Comparison of ENCODE assay signal across 1 cellular context in genomic region chr16:2500937-2501750, GRCh38.
A peak's percentile ranks its signal among the peaks of the same experiment; 100 is the strongest.
TF ChIP-seq lines count a peak whose summit lies in the region.

No MANE protein-coding gene starts in this region.

TF ChIP-seq in K562, 482 proteins besides CTCF, POLR2A, EP300 and RAD21 (continued from another document and continues in another):
- no peak for TF ChIP-seq CBX2 (IDR thresholded peaks at IDR 0.05; ENCODE audit: insufficient read depth, low read length, poor library complexity, severe bottlenecking)
- no peak for TF ChIP-seq RBM22 (IDR thresholded peaks at IDR 0.05; ENCODE audit: low read depth, low read length, poor library complexity, severe bottlenecking)
- TF ChIP-seq BCL6 (CRISPR knock-in tag; IDR thresholded peaks at IDR 0.05), result no peak
- TF ChIP-seq ATF6 (CRISPR knock-in tag; IDR thresholded peaks at IDR 0.05), result no peak
- TF ChIP-seq USF2 (CRISPR knock-in tag; IDR thresholded peaks at IDR 0.05), result peak; percentile 60
- TF ChIP-seq SP2 (IDR thresholded peaks at IDR 0.05; ENCODE audit: extremely low read depth, low read depth, low read length, poor library complexity, severe bottlenecking), result no peak
- no peak for TF ChIP-seq HNRNPLL (IDR thresholded peaks at IDR 0.05; ENCODE audit: low read depth, low read length, poor library complexity, severe bottlenecking)
- TF ChIP-seq ATF1 (CRISPR knock-in tag; IDR thresholded peaks at IDR 0.05), result no peak
- peak; percentile 46 for TF ChIP-seq ATF1 (tag; IDR thresholded peaks at IDR 0.05)
- TF ChIP-seq ESRRB (CRISPR knock-in tag; IDR thresholded peaks at IDR 0.05; ENCODE audit: borderline replicate concordance), result no peak
- TF ChIP-seq ILK (tag; IDR thresholded peaks at IDR 0.05; ENCODE audit: borderline replicate concordance, low read depth), result no peak
- no peak for TF ChIP-seq BRF2 (IDR thresholded peaks at IDR 0.05; ENCODE audit: borderline replicate concordance, insufficient read depth, insufficient read length)
- no peak for TF ChIP-seq RBM17 (IDR thresholded peaks at IDR 0.05; ENCODE audit: borderline replicate concordance, low read depth, low read length)
- TF ChIP-seq ZNF551 (CRISPR knock-in tag; IDR thresholded peaks at IDR 0.05), result no peak
- TF ChIP-seq RBBP5 (IDR thresholded peaks at IDR 0.05; ENCODE audit: borderline replicate concordance, insufficient read depth, low read length, poor library complexity, severe bottlenecking), result no peak
- no peak for TF ChIP-seq MAFK (IDR thresholded peaks at IDR 0.05; ENCODE audit: low read length)
- no peak for TF ChIP-seq ZNF121 (CRISPR knock-in tag; conservative IDR thresholded peaks at IDR 0.05)
- TF ChIP-seq ZNF644 (tag; IDR thresholded peaks at IDR 0.05; ENCODE audit: low read depth), result no peak
- TF ChIP-seq SP1 (CRISPR knock-in tag; IDR thresholded peaks at IDR 0.05), result peak; percentile 57
- peak; percentile 58; the same call in 1 of the 2 replicates for TF ChIP-seq CC2D1A (IDR thresholded peaks at IDR 0.05)
- TF ChIP-seq ASH1L (IDR thresholded peaks at IDR 0.05; ENCODE audit: borderline replicate concordance, low read depth, partially characterized antibody), result no peak
- no peak for TF ChIP-seq CHD2 (IDR thresholded peaks at IDR 0.05; ENCODE audit: low read depth, low read length)
- TF ChIP-seq ELK1 (CRISPR knock-in tag; IDR thresholded peaks at IDR 0.05), result no peak
- TF ChIP-seq L3MBTL2 (IDR thresholded peaks at IDR 0.05), result no peak; the same call in 1 of the 2 replicates
- no peak for TF ChIP-seq ZNF146 (CRISPR knock-in tag; IDR thresholded peaks at IDR 0.05; ENCODE audit: unreplicated experiment)
- TF ChIP-seq ZNF263 (CRISPR knock-in tag; IDR thresholded peaks at IDR 0.05; ENCODE audit: borderline replicate concordance), result peak; percentile 50
- TF ChIP-seq SOX6 (IDR thresholded peaks at IDR 0.05), result no peak
- no peak for TF ChIP-seq GTF3C2 (IDR thresholded peaks at IDR 0.05; ENCODE audit: borderline replicate concordance, extremely low read depth, insufficient read length)
- TF ChIP-seq PRDM10 (IDR thresholded peaks at IDR 0.05; ENCODE audit: partially characterized antibody), result peak; percentile 50
- no peak for TF ChIP-seq BMI1 (IDR thresholded peaks at IDR 0.05; ENCODE audit: low read length)
- no peak for TF ChIP-seq SRSF7 (optimal IDR thresholded peaks at IDR 0.05; ENCODE audit: low read depth, low read length)
- TF ChIP-seq ZBTB26 (CRISPR knock-in tag; IDR thresholded peaks at IDR 0.05), result no peak
- no peak for TF ChIP-seq LCOR (CRISPR knock-in tag; IDR thresholded peaks at IDR 0.05)
- TF ChIP-seq BRD4 (IDR thresholded peaks at IDR 0.05), result no peak
- TF ChIP-seq ZBED1 (IDR thresholded peaks at IDR 0.05), result no peak
- TF ChIP-seq HDAC1 (IDR thresholded peaks at IDR 0.05), result no peak; a peak in 1 of 4 replicates
- no peak for TF ChIP-seq NR2C2 (CRISPR knock-in tag; IDR thresholded peaks at IDR 0.05)
- no peak for TF ChIP-seq NR2C2 (tag; IDR thresholded peaks at IDR 0.05)
- no peak for TF ChIP-seq TARDBP (IDR thresholded peaks at IDR 0.05)
- TF ChIP-seq ZNF407 (IDR thresholded peaks at IDR 0.05; ENCODE audit: low read depth), result no peak
- no peak for TF ChIP-seq HNRNPK (IDR thresholded peaks at IDR 0.05; ENCODE audit: low read depth, low read length, poor library complexity, severe bottlenecking)
- TF ChIP-seq SMARCC2 (IDR thresholded peaks at IDR 0.05; ENCODE audit: low read depth), result no peak
